ENCODE assay signal across 8 cellular contexts in the genomic region with DNA sequence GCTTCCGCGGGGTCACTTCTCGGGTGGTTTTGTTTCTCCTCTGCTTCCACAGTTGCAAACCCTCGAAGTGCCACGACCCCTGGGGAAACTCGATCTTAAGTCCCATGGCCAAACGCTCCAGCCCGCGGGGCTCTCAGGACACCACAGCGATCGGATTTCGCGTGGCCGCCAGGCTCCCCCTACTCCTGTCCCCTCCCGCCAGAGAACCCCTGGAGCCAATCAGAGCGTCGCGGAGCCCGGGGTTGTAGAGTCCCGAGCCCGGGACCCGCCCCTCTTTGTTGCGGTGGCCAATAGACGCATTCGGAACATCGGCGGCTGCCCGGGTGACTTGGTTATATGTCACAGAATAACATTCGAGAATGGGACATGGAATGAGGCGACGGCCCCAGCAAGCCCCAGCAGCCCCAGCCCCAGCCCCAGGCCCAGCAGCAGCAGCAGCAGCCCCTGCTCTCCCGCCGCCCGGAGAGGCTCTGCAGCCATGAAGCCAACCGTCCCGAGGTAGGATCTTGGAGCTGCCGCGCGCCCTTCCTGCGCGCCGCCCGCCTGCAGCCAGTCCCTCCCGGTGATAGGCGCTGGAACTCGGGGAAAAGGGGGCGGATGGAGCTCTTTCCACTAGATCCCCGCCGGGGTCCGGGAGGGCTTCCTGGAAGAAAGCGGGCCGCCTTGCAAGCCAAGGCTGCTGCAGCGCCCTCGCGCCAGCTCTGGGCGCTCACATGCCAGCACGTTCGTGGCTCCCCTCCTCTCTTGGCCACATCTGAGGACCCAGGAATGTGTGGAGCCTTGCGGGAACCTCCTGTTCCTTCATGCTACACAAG. TPM values are rescaled to one million over a fixed set of nuclear protein-coding genes. Genes with fewer than 3 reads are reported as not detected.
A peak's percentile ranks its signal among the peaks of the same experiment; 100 is the strongest.
DNase-seq lines count a peak whose midpoint lies in the region; ATAC-seq and TF ChIP-seq lines count a peak whose summit lies in the region.

A gene (plus strand): TSS at position 299 of the 815 bp plus-strand sequence. CDS start 1,002 bp downstream, outside the sequence.

- H3K4me3 Mint-ChIP-seq in activated T-cell treated with anti-CD3 and anti-CD28 coated beads, Interleukin-2, amount 50 U/mL, for 24 hours: peak within 1 kb of the TSS; percentile 70
- H3K4me3 Mint-ChIP-seq in natural killer cell: peak within 1 kb of the TSS; percentile 72
- peak within 1 kb of the TSS; percentile 86 to 91 for H3K4me3 Mint-ChIP-seq in stimulated activated naive CD8-positive, alpha-beta T cell treated with anti-CD3 and anti-CD28 coated beads, Interleukin-15, amount 100 ng/mL, for 72 hours

- H3K9me3 Mint-ChIP-seq in activated T-cell treated with anti-CD3 and anti-CD28 coated beads, Interleukin-2, amount 50 U/mL, for 24 hours: no peaks in the 10 kb centered on the region
- no peaks in the 10 kb centered on the region for H3K9me3 Mint-ChIP-seq in natural killer cell
- no peaks in the 10 kb centered on the region for H3K9me3 Mint-ChIP-seq in stimulated activated naive CD8-positive, alpha-beta T cell treated with anti-CD3 and anti-CD28 coated beads, Interleukin-15, amount 100 ng/mL, for 72 hours

- intact Hi-C loops in natural killer cell (cut with micrococcal nuclease): no loop called here

- H3K27ac Mint-ChIP-seq in activated T-cell treated with anti-CD3 and anti-CD28 coated beads, Interleukin-2, amount 50 U/mL, for 24 hours: no peak within 1 kb of the TSS
- no peak within 1 kb of the TSS for H3K27ac Mint-ChIP-seq in natural killer cell
- H3K27ac Mint-ChIP-seq in stimulated activated naive CD8-positive, alpha-beta T cell treated with anti-CD3 and anti-CD28 coated beads, Interleukin-15, amount 100 ng/mL, for 72 hours: peak within 1 kb of the TSS in 1 of 2 donors; percentile 51

- DNase-seq in COLO829 (ENCODE audit: low spot score) (peak; percentile 10), NOMO-1 (lab: John Stamatoyannopoulos, UW; ENCODE audit: unreplicated experiment in 2 of 2) (peak; percentile 38 to 58), fibroblast of peridontal ligament (ENCODE audit: extremely low read depth) (peak; percentile 43), natural killer cell (peak; percentile 17)
- peak; percentile 68 for DNase-seq in activated T-cell treated with anti-CD3 and anti-CD28 coated beads, Interleukin-2, amount 50 U/mL, for 24 hours
- DNase-seq in stimulated activated naive CD8-positive, alpha-beta T cell treated with anti-CD3 and anti-CD28 coated beads, Interleukin-15, amount 100 ng/mL, for 72 hours: peak; percentile 48 to 65

- H3K27me3 Mint-ChIP-seq in activated T-cell treated with anti-CD3 and anti-CD28 coated beads, Interleukin-2, amount 50 U/mL, for 24 hours: peaks cover 70% of the 10 kb centered on the region
- peaks cover 49 to 60% of the 10 kb centered on the region in 2 donors for H3K27me3 Mint-ChIP-seq in natural killer cell (ENCODE audit: low read depth in 2 of 2)
- H3K27me3 Mint-ChIP-seq in stimulated activated naive CD8-positive, alpha-beta T cell treated with anti-CD3 and anti-CD28 coated beads, Interleukin-15, amount 100 ng/mL, for 72 hours: peaks cover 73% of the 10 kb centered on the region

- peak; percentile 91 for ATAC-seq in GM19438 (IDR thresholded peaks at IDR 0.05; ENCODE audit: low read depth, unreplicated experiment)
- ATAC-seq in HG03565 (IDR thresholded peaks at IDR 0.05; ENCODE audit: unreplicated experiment): peak; percentile 90
- ATAC-seq in natural killer cell: peak; percentile 79 to 96 (median 94)
- ATAC-seq in stimulated activated naive CD8-positive, alpha-beta T cell treated with anti-CD3 and anti-CD28 coated beads, Interleukin-15, amount 100 ng/mL, for 72 hours: peak; percentile 96

- no peaks in the 10 kb centered on the region for H3K36me3 Mint-ChIP-seq in activated T-cell treated with anti-CD3 and anti-CD28 coated beads, Interleukin-2, amount 50 U/mL, for 24 hours (ENCODE audit: low read depth)
- no peaks in the 10 kb centered on the region for H3K36me3 Mint-ChIP-seq in natural killer cell

- TF ChIP-seq CTCF in natural killer cell (IDR thresholded peaks at IDR 0.05): no peak

- H3K4me1 Mint-ChIP-seq in activated T-cell treated with anti-CD3 and anti-CD28 coated beads, Interleukin-2, amount 50 U/mL, for 24 hours (ENCODE audit: low read depth): peaks cover 16% of the 10 kb centered on the region
- peaks cover 5 to 15% of the 10 kb centered on the region in 2 donors for H3K4me1 Mint-ChIP-seq in natural killer cell
- H3K4me1 Mint-ChIP-seq in stimulated activated naive CD8-positive, alpha-beta T cell treated with anti-CD3 and anti-CD28 coated beads, Interleukin-15, amount 100 ng/mL, for 72 hours: peaks cover 14% of the 10 kb centered on the region

RNA-seq across cellular contexts. Expression of the gene that starts here (rescaled TPM):
- total RNA-seq in natural killer cell: not detected

Comparison
In these comparisons a context has a peak if more than half of its experiments do, and no peak if none do; other contexts are left out.
1. Peak in every context shown above with its lines: DNase-seq and ATAC-seq.
2. Peak in DNase-seq and ATAC-seq in natural killer cell; RNA of the gene not detected or under 1 TPM.
3. DNase-seq: peak in every context shown above with its lines; median percentile 68 in activated T-cell treated with anti-CD3 and anti-CD28 coated beads, Interleukin-2, amount 50 U/mL, for 24 hours; 56 in stimulated activated naive CD8-positive, alpha-beta T cell treated with anti-CD3 and anti-CD28 coated beads, Interleukin-15, amount 100 ng/mL, for 72 hours; 48 in NOMO-1; 43 in fibroblast of peridontal ligament; 17 in natural killer cell; 10 in COLO829.